Comparison of ENCODE assay signal across 17 cellular contexts in the genomic region with DNA sequence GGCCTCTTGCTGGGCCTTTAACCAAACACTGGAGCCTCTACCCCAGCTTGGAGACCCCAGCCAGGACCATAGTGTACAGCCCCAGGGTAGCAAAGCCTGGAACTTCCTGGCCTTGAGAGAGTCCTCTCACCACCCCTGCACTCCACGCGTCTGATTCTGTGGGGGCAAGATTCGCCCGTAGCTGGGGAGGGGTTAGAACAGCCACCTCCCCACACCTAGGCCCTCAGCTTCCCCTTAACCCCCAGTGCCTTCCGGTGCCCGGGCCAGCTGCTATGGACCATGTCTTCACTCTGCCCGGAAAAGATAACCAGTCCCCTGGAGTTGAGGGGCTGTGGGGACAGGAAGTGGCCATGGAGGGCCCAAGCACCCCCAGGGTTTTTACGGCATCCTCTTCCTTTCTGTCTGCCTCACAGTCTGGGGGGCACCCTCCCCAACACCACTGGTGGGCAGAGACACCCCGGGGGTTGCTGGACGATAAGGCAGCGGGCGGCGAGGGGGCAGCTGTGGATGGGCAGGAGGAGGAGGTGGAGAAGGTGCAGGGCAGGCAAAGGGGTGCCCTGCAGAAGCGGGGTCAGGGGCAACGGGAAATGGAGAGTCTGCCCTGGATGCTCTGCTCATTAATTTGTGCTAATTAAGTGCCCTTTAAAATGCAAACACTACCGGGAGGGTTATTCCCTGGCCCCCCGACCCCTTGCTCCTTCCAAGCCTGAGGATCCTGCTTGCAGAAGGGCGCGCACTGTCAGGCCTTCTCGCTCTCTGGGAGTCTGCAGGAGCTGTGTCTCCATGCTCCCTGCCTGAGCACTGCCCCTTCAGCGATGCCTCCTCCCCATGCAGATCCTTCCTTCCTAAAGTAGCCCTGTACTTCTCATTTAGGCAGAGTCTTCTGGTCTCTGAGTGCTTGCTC.
"Had no signal": no experiment of that assay in that cellular context is flagged by ENCODE, and none has a peak within 500 bp of the region (broad histone marks: within the 10 kb centered on the region; RNA-seq: fewer than 3 reads in every experiment).

No MANE protein-coding gene starts in this region.

- H3K4me2 ChIP-seq: neural progenitor cell had no signal

- H3K4me3 ChIP-seq: gastroesophageal sphincter, heart right ventricle, neural progenitor cell, sigmoid colon, thoracic aorta had no signal

- H2AFZ ChIP-seq: neural progenitor cell, parathyroid adenoma had no signal

- H3K4me1 ChIP-seq: neural progenitor cell had no signal

- H3K9me3 ChIP-seq: gastroesophageal sphincter, heart right ventricle, sigmoid colon, thoracic aorta had no signal

- DNase-seq: activated CD4-positive, alpha-beta T cell treated with anti-CD3 and anti-CD28 coated beads, Interleukin-2, amount 50 U/mL, for 48 hours; activated CD8-positive, alpha-beta memory T cell treated with anti-CD3 and anti-CD28 coated beads, Interleukin-2, amount 50 U/mL, for 4 hours; aorta; dermis blood vessel endothelial cell; effector memory CD8-positive, alpha-beta T cell; heart right ventricle; islet precursor cell; midbrain; sigmoid colon; stimulated activated CD4-positive, alpha-beta T cell treated with anti-CD3 and anti-CD28 coated beads, Interleukin-12 subunit alpha, Interleukin-12 subunit beta, amount 100 ng/mL, for 4 hours; stimulated activated CD4-positive, alpha-beta T cell treated with anti-CD3 and anti-CD28 coated beads, Interleukin-2, amount 100 ng/mL, for 24 hours; WERI-Rb-1 had no signal

- H3K27me3 Mint-ChIP-seq: effector memory CD8-positive, alpha-beta T cell had no signal

- ATAC-seq: effector memory CD8-positive, alpha-beta T cell; gastroesophageal sphincter; heart right ventricle; left lobe of liver had no signal

- H3K36me3 Mint-ChIP-seq: neural progenitor cell had no signal

- H3K9me3 Mint-ChIP-seq: effector memory CD8-positive, alpha-beta T cell; neural progenitor cell had no signal

- H3K79me2 ChIP-seq: parathyroid adenoma had no signal

- H3K36me3 ChIP-seq: gastroesophageal sphincter, heart right ventricle, neural progenitor cell, sigmoid colon, thoracic aorta, WERI-Rb-1 had no signal

- H3K27ac ChIP-seq: gastroesophageal sphincter, heart right ventricle, neural progenitor cell, parathyroid adenoma, sigmoid colon, thoracic aorta, WERI-Rb-1 had no signal

- H3K9ac ChIP-seq: neural progenitor cell, parathyroid adenoma had no signal

- H3K27me3 ChIP-seq: heart right ventricle had no signal
